In the genomic region with DNA sequence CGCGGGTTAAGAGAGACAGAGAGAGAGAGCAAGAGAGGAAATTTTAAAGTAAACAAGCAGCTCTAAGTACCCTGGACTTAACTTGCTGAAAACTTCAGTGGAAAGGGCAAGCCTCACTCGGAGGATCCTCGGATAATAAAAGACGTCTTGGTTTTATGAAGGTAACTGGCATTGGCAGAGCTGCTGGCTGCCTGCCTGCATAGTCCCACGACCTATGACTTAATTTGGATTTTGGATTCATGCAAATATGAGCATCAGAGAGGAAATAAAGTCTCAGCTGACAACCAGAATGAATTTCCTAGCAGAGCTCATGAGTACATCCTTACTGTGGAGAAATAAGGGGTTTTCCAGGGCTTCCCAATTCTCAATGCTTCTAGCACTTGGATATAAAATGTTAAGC, we compare ENCODE assay signal across 12 cellular contexts.
DNase-seq lines count a peak whose midpoint lies in the region; TF ChIP-seq lines count a peak whose summit lies in the region.
"Had no signal": no experiment of that assay in that cellular context is flagged by ENCODE, and none has a peak within 500 bp of the region (broad histone marks: within the 10 kb centered on the region; RNA-seq: fewer than 3 reads in every experiment).

No MANE protein-coding gene starts in this region.

- no peaks in the 10 kb centered on the region for H3K27me3 ChIP-seq in ACC112 (ENCODE audit: insufficient read depth, low read length)
- H3K27me3 ChIP-seq in adipocyte (replicated peaks; ENCODE audit: control insufficient read depth, insufficient read depth, low read length): no peaks in the 10 kb centered on the region
- H3K27me3 ChIP-seq in rectal smooth muscle tissue (ENCODE audit: control insufficient read depth, insufficient read depth, low read length): no peaks in the 10 kb centered on the region
- no peaks in the 10 kb centered on the region for H3K27me3 ChIP-seq in WERI-Rb-1 (ENCODE audit: insufficient read depth, low read depth, severe bottlenecking)

- peak overlapping the region; percentile 76 for H2AFZ ChIP-seq in ACC112 (ENCODE audit: low read length, unreplicated experiment)

- H3K9me3 ChIP-seq in adipocyte (ENCODE audit: control insufficient read depth, low read length) (no peaks in the 10 kb centered on the region), WERI-Rb-1 (ENCODE audit: severe bottlenecking) (peaks cover 5% of the 10 kb centered on the region)

- peak; percentile 55 for DNase-seq in adipocyte (ENCODE audit: low read depth)
- DNase-seq in foreskin fibroblast: peak; percentile 29 to 56
- DNase-seq in NCI-H2029 treated with DMSO at 0.1 percent for 48 hours (lab: John Stamatoyannopoulos, UW): no peak
- no peak for DNase-seq in AG08396 (ENCODE audit: low spot score)
- no peak for DNase-seq in GM20000 (ENCODE audit: low spot score)
- DNase-seq in WERI-Rb-1: no peak
- DNase-seq: central memory CD4-positive, alpha-beta T cell; DMS153; left cardiac atrium; NCI-H1436 had no signal

- H3K36me3 ChIP-seq in ACC112 (ENCODE audit: insufficient read depth, low read length) (no peaks in the 10 kb centered on the region), adipocyte (ENCODE audit: control insufficient read depth, insufficient read depth, low read length, severe bottlenecking) (no peaks in the 10 kb centered on the region), rectal smooth muscle tissue (ENCODE audit: control insufficient read depth, insufficient read depth, low read length) (no peaks in the 10 kb centered on the region), WERI-Rb-1 (no peaks in the 10 kb centered on the region)

- no peaks in the 10 kb centered on the region for H3K79me2 ChIP-seq in ACC112 (ENCODE audit: control insufficient read depth, insufficient read depth, low read length, unreplicated experiment)

- H3K9ac ChIP-seq in adipocyte (ENCODE audit: low read length): peak overlapping the region; percentile 77
- H3K9ac ChIP-seq in rectal smooth muscle tissue (ENCODE audit: low read length): no peak overlapping the region

- H3K4me1 ChIP-seq in ACC112 (ENCODE audit: control insufficient read depth, insufficient read depth, low read length, unreplicated experiment): peaks cover 26% of the 10 kb centered on the region
- H3K4me1 ChIP-seq in adipocyte (ENCODE audit: control insufficient read depth, insufficient read depth, low read length): peaks cover 33% of the 10 kb centered on the region
- peaks cover 21% of the 10 kb centered on the region for H3K4me1 ChIP-seq in rectal smooth muscle tissue (ENCODE audit: control insufficient read depth, insufficient read depth, low read length)

- H3K27ac ChIP-seq in ACC112 (ENCODE audit: low read depth, low read length) (peak overlapping the region; percentile 63), rectal smooth muscle tissue (ENCODE audit: low read depth, low read length) (peak overlapping the region; percentile 54), WERI-Rb-1 (no peak overlapping the region)

- peak overlapping the region; percentile 45; the same call in 1 of the 2 replicates for H3K4me3 ChIP-seq in ACC112 (ENCODE audit: low read depth, low read length)
- H3K4me3 ChIP-seq in adipocyte (ENCODE audit: low read length): peak overlapping the region; percentile 72
- peak overlapping the region; percentile 5 to 17 for H3K4me3 ChIP-seq in foreskin fibroblast (ENCODE audit: low read depth in 1 of 2, low read length in 2 of 2)
- peak overlapping the region; percentile 31 for H3K4me3 ChIP-seq in rectal smooth muscle tissue (ENCODE audit: low read length)
- H3K4me3 ChIP-seq in WERI-Rb-1 (ENCODE audit: low read depth, low read length): no peak overlapping the region

- no peak for TF ChIP-seq CTCF in foreskin fibroblast (IDR thresholded peaks at IDR 0.05; ENCODE audit: low read depth, low read length)
- no peak for TF ChIP-seq CTCF in GM20000 (IDR thresholded peaks at IDR 0.05; ENCODE audit: extremely low read depth, missing control alignments)
- no peak for TF ChIP-seq CTCF in WERI-Rb-1 (IDR thresholded peaks at IDR 0.05; ENCODE audit: low read depth, low read length)

Comparison
In these comparisons a context has a peak if more than half of its experiments do, and no peak if none do; other contexts are left out.
1. DNase-seq: peak in adipocyte (single experiment) and foreskin fibroblast (2 of 2); none in NCI-H2029 treated with DMSO at 0.1 percent for 48 hours (single experiment), AG08396 (single experiment), GM20000 (single experiment) and WERI-Rb-1 (single experiment).